Comparison of ENCODE assay signal across 24 cellular contexts in the genomic region with DNA sequence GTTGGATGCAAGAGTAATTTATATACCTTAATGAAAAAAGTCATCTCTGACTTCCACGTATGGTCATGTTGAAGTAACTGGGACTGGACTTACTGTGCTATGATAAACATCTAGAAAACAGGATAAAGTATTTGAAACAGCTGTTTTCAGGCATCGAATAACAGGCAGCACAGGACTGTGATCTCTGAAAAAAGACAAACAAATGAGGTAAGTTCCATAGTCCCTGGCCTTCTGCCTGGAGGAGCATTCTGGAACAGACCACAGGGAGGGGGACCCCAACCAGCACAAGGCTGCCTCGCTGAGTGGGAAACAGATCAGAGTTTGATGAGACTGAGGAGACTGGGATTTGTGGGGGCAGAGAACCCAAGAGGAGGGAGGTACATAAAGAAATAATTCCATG.
DNase-seq lines count a peak whose midpoint lies in the region; ATAC-seq and TF ChIP-seq lines count a peak whose summit lies in the region.
"Had no signal": no experiment of that assay in that cellular context is flagged by ENCODE, and none has a peak within 500 bp of the region (broad histone marks: within the 10 kb centered on the region; RNA-seq: fewer than 3 reads in every experiment).

No MANE protein-coding gene starts in this region.

- H4K20me1 ChIP-seq in neural progenitor cell (ENCODE audit: low read depth), result no peaks in the 10 kb centered on the region

- no peaks in the 10 kb centered on the region for H3K27me3 ChIP-seq in neural progenitor cell
- H3K27me3 ChIP-seq: cardiac muscle cell had no signal

- ATAC-seq in WTC11 (peak; percentile 32; the same call in 1 of the 2 replicates), GM18519 (IDR thresholded peaks at IDR 0.05; ENCODE audit: low FRiP score, unreplicated experiment) (no peak), GM19467 (IDR thresholded peaks at IDR 0.05; ENCODE audit: unreplicated experiment) (no peak)
- ATAC-seq: natural killer cell treated with Interleukin-12 subunit alpha and Interleukin-12 subunit beta and Interleukin-15 and Interleukin-18, amount 100 ng/mL, for 72 hours had no signal

- peaks cover 15% of the 10 kb centered on the region for H3K4me1 ChIP-seq in neural progenitor cell

- H3K79me2 ChIP-seq in neural progenitor cell (ENCODE audit: low read depth), result no peaks in the 10 kb centered on the region

- CTCF ChIA-PET in WTC11 (lab: Charles Lee), result interaction anchor here (1.2 kb wide), 1 partner anchor 10 kb away, joined by 3 read pairs; no protein-coding TSS in a partner anchor

- peaks cover 4% of the 10 kb centered on the region for H3K4me1 Mint-ChIP-seq in WTC11
- peaks cover 4% of the 10 kb centered on the region for H3K4me1 Mint-ChIP-seq in neural progenitor cell
- H3K4me1 Mint-ChIP-seq: activated naive CD8-positive, alpha-beta T cell treated with anti-CD3 and anti-CD28 coated beads, Interleukin-2, amount 10 ng/mL, durations not matched to agents 7 days and 5 days had no signal

- no peak overlapping the region for H3K4me2 ChIP-seq in neural progenitor cell

- H3K36me3 Mint-ChIP-seq in WTC11 (no peaks in the 10 kb centered on the region), neural progenitor cell (no peaks in the 10 kb centered on the region)
- H3K36me3 Mint-ChIP-seq: activated naive CD8-positive, alpha-beta T cell treated with anti-CD3 and anti-CD28 coated beads, Interleukin-2, amount 10 ng/mL, durations not matched to agents 7 days and 5 days; natural killer cell treated with Interleukin-12 subunit alpha and Interleukin-12 subunit beta and Interleukin-15 and Interleukin-18, amount 100 ng/mL, for 72 hours had no signal

- H3K4me3 Mint-ChIP-seq in WTC11 (no peak overlapping the region), neural progenitor cell (no peak overlapping the region)
- H3K4me3 Mint-ChIP-seq: activated naive CD8-positive, alpha-beta T cell treated with anti-CD3 and anti-CD28 coated beads, Interleukin-2, amount 10 ng/mL, durations not matched to agents 7 days and 5 days; natural killer cell treated with Interleukin-12 subunit alpha and Interleukin-12 subunit beta and Interleukin-15 and Interleukin-18, amount 100 ng/mL, for 72 hours; stimulated activated naive CD8-positive, alpha-beta T cell treated with anti-CD3 and anti-CD28 coated beads, Interleukin-15, Interleukin-2, amounts not matched to agents 100 ng/mL and 50 ng/mL, for 24 hours; type B pancreatic cell had no signal

- H3K4me3 ChIP-seq in fibroblast of mammary gland (ENCODE audit: control insufficient read depth, low read depth, low read length) (no peak overlapping the region), neural progenitor cell (no peak overlapping the region)
- H3K4me3 ChIP-seq: cardiac muscle cell, dorsolateral prefrontal cortex, skin epidermis had no signal

- H3K27ac Mint-ChIP-seq in WTC11 (no peak overlapping the region), neural progenitor cell (no peak overlapping the region)
- H3K27ac Mint-ChIP-seq: activated naive CD8-positive, alpha-beta T cell treated with anti-CD3 and anti-CD28 coated beads, Interleukin-2, amount 10 ng/mL, durations not matched to agents 7 days and 5 days; natural killer cell treated with Interleukin-12 subunit alpha and Interleukin-12 subunit beta and Interleukin-15 and Interleukin-18, amount 100 ng/mL, for 72 hours; progenitor cell of endocrine pancreas; stimulated activated naive CD8-positive, alpha-beta T cell treated with anti-CD3 and anti-CD28 coated beads, Interleukin-15, Interleukin-2, amounts not matched to agents 100 ng/mL and 50 ng/mL, for 24 hours; type B pancreatic cell had no signal

- TF ChIP-seq CTCF in WTC11 (IDR thresholded peaks at IDR 0.05) (no peak), fibroblast of mammary gland (conservative IDR thresholded peaks at IDR 0.05; ENCODE audit: control insufficient read depth, insufficient read depth, low read depth, low read length) (no peak), neural progenitor cell (IDR thresholded peaks at IDR 0.05) (no peak)

- DNase-seq in EH (ENCODE audit: low read depth), result peak; percentile 60
- no peak for DNase-seq in WTC11 (ENCODE audit: low spot score)
- peak; percentile 10 for DNase-seq in fibroblast of mammary gland (ENCODE audit: low read depth)
- DNase-seq in neural progenitor cell (ENCODE audit: low spot score), result no peak
- no peak for DNase-seq in stimulated activated CD4-positive, alpha-beta T cell treated with anti-CD3 and anti-CD28 coated beads, Interleukin-12 subunit alpha, Interleukin-12 subunit beta, amount 100 ng/mL, for 4 hours
- DNase-seq in NCI-H345 (lab: John Stamatoyannopoulos, UW), result no peak
- DNase-seq: activated CD4-positive, alpha-beta T cell treated with anti-CD3 and anti-CD28 coated beads, Interleukin-2, amount 50 U/mL, for 4 hours; activated CD8-positive, alpha-beta memory T cell treated with anti-CD3 and anti-CD28 coated beads, Interleukin-2, amount 50 U/mL, for 48 hours; activated naive CD8-positive, alpha-beta T cell treated with anti-CD3 and anti-CD28 coated beads, Interleukin-2, amount 10 ng/mL, durations not matched to agents 7 days and 5 days; AML-193; dorsolateral prefrontal cortex; HCEC 1CT; mesendoderm; NCI-H1436 treated with DMSO at 0.1 percent for 48 hours; NCI-H526; stimulated activated CD4-positive, alpha-beta T cell treated with anti-CD3 and anti-CD28 coated beads, Interleukin-4, amount 100 ng/mL, for 1 hour had no signal

- no peak overlapping the region for H3K9ac ChIP-seq in neural progenitor cell

- no peaks in the 10 kb centered on the region for H3K9me3 ChIP-seq in neural progenitor cell (ENCODE audit: low read depth)

- H3F3A ChIP-seq in neural progenitor cell (ENCODE audit: low read depth), result peaks cover 3% of the 10 kb centered on the region

- no peaks in the 10 kb centered on the region for H3K9me3 Mint-ChIP-seq in WTC11
- peaks cover 6% of the 10 kb centered on the region for H3K9me3 Mint-ChIP-seq in neural progenitor cell
- H3K9me3 Mint-ChIP-seq: activated naive CD8-positive, alpha-beta T cell treated with anti-CD3 and anti-CD28 coated beads, Interleukin-2, amount 10 ng/mL, durations not matched to agents 7 days and 5 days; natural killer cell treated with Interleukin-12 subunit alpha and Interleukin-12 subunit beta and Interleukin-15 and Interleukin-18, amount 100 ng/mL, for 72 hours; stimulated activated naive CD8-positive, alpha-beta T cell treated with anti-CD3 and anti-CD28 coated beads, Interleukin-15, Interleukin-2, amounts not matched to agents 100 ng/mL and 50 ng/mL, for 24 hours had no signal

- H3K27me3 Mint-ChIP-seq in WTC11 (ENCODE audit: low read depth) (no peaks in the 10 kb centered on the region; the same call in 1 of the 2 replicates), neural progenitor cell (ENCODE audit: insufficient read depth, low read depth) (no peaks in the 10 kb centered on the region)

- H3K36me3 ChIP-seq in neural progenitor cell, result no peaks in the 10 kb centered on the region
- H3K36me3 ChIP-seq: cardiac muscle cell had no signal

- peak overlapping the region; percentile 70 for H2AFZ ChIP-seq in neural progenitor cell (replicated peaks)

- POLR2A ChIA-PET in WTC11 (lab: Charles Lee), result no interaction called here

- H3K27ac ChIP-seq in neural progenitor cell, result no peak overlapping the region
- H3K27ac ChIP-seq: cardiac muscle cell, dorsolateral prefrontal cortex, skin epidermis had no signal

TF ChIP-seq in WTC11, 78 proteins besides CTCF, POLR2A, EP300 and RAD21 (continues in another document):
- TF ChIP-seq SMAD3 (CRISPR knock-in tag; IDR thresholded peaks at IDR 0.05; ENCODE audit: borderline replicate concordance), result no peak
- no peak for TF ChIP-seq ATF1 (CRISPR knock-in tag; IDR thresholded peaks at IDR 0.05)
- TF ChIP-seq, protein P1, sequence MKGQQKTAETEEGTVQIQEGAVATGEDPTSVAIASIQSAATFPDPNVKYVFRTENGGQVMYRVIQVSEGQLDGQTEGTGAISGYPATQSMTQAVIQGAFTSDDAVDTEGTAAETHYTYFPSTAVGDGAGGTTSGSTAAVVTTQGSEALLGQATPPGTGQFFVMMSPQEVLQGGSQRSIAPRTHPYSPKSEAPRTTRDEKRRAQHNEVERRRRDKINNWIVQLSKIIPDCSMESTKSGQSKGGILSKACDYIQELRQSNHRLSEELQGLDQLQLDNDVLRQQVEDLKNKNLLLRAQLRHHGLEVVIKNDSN (CRISPR knock-in tag; IDR thresholded peaks at IDR 0.05), result no peak
- TF ChIP-seq, protein P2, sequence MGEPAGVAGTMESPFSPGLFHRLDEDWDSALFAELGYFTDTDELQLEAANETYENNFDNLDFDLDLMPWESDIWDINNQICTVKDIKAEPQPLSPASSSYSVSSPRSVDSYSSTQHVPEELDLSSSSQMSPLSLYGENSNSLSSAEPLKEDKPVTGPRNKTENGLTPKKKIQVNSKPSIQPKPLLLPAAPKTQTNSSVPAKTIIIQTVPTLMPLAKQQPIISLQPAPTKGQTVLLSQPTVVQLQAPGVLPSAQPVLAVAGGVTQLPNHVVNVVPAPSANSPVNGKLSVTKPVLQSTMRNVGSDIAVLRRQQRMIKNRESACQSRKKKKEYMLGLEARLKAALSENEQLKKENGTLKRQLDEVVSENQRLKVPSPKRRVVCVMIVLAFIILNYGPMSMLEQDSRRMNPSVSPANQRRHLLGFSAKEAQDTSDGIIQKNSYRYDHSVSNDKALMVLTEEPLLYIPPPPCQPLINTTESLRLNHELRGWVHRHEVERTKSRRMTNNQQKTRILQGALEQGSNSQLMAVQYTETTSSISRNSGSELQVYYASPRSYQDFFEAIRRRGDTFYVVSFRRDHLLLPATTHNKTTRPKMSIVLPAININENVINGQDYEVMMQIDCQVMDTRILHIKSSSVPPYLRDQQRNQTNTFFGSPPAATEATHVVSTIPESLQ (CRISPR knock-in tag; IDR thresholded peaks at IDR 0.05), result no peak
- no peak for TF ChIP-seq CREM (CRISPR knock-in tag; IDR thresholded peaks at IDR 0.05)
- TF ChIP-seq CDX4 (CRISPR knock-in tag; IDR thresholded peaks at IDR 0.05; ENCODE audit: borderline replicate concordance), result no peak
- TF ChIP-seq ZNF138 (CRISPR knock-in tag; conservative IDR thresholded peaks at IDR 0.05), result no peak
- no peak for TF ChIP-seq USF2 (CRISPR knock-in tag; IDR thresholded peaks at IDR 0.05)
- TF ChIP-seq SOX15 (CRISPR knock-in tag; IDR thresholded peaks at IDR 0.05), result no peak
- no peak for TF ChIP-seq MXD4 (CRISPR knock-in tag; IDR thresholded peaks at IDR 0.05; ENCODE audit: borderline replicate concordance)

Comparison
In these comparisons a context has a peak if more than half of its experiments do, and no peak if none do; other contexts are left out.
1. DNase-seq: peak in EH (single experiment) and fibroblast of mammary gland (single experiment); none in WTC11 (single experiment), neural progenitor cell (single experiment), stimulated activated CD4-positive, alpha-beta T cell treated with anti-CD3 and anti-CD28 coated beads, Interleukin-12 subunit alpha, Interleukin-12 subunit beta, amount 100 ng/mL, for 4 hours (single experiment) and NCI-H345 (single experiment).